In the genomic region with DNA sequence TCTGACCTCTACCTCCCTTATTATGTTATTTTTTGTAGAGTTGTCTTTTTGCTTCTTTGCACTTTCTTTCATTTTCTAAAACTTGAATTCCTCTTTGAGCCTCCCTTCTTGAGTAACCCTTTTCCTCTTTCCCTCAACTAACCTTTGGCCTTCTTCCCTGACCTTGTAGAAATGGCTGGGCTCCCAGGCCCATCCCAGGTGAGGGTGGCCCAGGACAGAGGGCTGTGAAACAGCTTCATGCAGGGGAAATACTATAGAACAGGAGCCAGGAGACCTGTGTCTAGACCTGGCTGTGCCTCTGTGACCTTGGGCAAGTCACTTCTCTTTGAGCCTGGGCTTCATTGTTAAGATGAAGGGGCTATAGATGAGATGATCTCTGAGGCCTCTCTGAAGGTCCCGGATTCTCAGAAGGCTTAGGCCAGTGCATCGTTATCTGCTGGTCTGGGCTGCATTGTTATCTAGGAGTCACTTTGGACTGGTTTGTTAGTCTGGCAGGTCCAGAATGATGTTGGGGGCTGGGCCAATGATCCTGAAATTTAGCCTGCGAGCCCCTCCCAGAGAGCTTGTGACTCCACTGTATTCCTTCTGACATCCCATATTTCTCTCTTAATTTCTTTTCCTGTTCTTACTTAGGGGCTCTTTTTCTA, we compare ENCODE assay signal across 2 cellular contexts.
TF ChIP-seq lines count a peak whose summit lies in the region.

No MANE protein-coding gene starts in this region.

TF ChIP-seq in A549, 52 proteins besides CTCF, POLR2A, EP300 and RAD21:
- TF ChIP-seq RFX5 (IDR thresholded peaks at IDR 0.05) (no peak), CEBPB (IDR thresholded peaks at IDR 0.05) (no peak), EHMT2 (IDR thresholded peaks at IDR 0.05; ENCODE audit: low read depth) (no peak)

TF ChIP-seq in IMR-90, 13 proteins besides CTCF, POLR2A, EP300 and RAD21:
- TF ChIP-seq BHLHE40 (IDR thresholded peaks at IDR 0.05; ENCODE audit: low read depth, low read length) (no peak), MAFK (IDR thresholded peaks at IDR 0.05; ENCODE audit: low read depth, low read length) (no peak), CEBPB (IDR thresholded peaks at IDR 0.05; ENCODE audit: low read depth, low read length) (no peak), FOS (IDR thresholded peaks at IDR 0.05; ENCODE audit: low read depth, low read length) (no peak), SMC3 (IDR thresholded peaks at IDR 0.05; ENCODE audit: low read depth, low read length) (no peak)
